In the genomic region with DNA sequence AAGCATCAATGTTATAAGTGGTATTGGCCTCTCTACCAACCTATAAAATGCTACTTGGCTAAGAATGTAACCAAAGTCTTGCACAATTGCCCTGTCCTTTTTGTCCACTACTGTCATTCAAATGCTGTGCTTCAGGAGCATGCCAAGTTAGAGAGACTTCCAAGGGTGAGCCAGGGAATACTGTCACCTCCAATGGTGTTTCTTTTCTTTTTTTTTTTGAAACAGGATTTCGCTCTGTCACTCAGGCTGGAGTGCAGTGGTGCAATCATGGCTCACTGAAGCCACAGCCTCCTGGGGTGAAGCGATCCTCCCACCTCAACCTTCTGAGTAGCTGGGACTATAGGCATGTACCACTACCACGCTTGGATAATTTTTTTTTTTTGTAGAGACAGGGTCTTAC, we compare ENCODE assay signal across 26 cellular contexts. TPM values are rescaled to one million over a fixed set of nuclear protein-coding genes. Genes with fewer than 3 reads are reported as not detected.
DNase-seq lines count a peak whose midpoint lies in the region; ATAC-seq and TF ChIP-seq lines count a peak whose summit lies in the region.
"Had no signal": no experiment of that assay in that cellular context is flagged by ENCODE, and none has a peak within 500 bp of the region (broad histone marks: within the 10 kb centered on the region; RNA-seq: fewer than 3 reads in every experiment).

No MANE protein-coding gene starts in this region.

- ATAC-seq in upper lobe of left lung (ENCODE audit: low FRiP score in 2 of 2) = no peak
- ATAC-seq: activated T-helper 17 cell treated with anti-CD3 and anti-CD28 coated beads, Interleukin-2, amount 50 U/mL, for 72 hours; CD8-positive, alpha-beta T cell; esophagus mucosa; foreskin keratinocyte had no signal

- no peak overlapping the region for H2AFZ ChIP-seq in neural progenitor cell (replicated peaks)
- H2AFZ ChIP-seq: hepatocyte had no signal

- H3K27me3 ChIP-seq in neural progenitor cell (no peaks in the 10 kb centered on the region), upper lobe of left lung (no peaks in the 10 kb centered on the region)
- H3K27me3 ChIP-seq: foreskin keratinocyte, hepatocyte, testis had no signal

- H3K27me3 Mint-ChIP-seq in neural progenitor cell (ENCODE audit: insufficient read depth, low read depth) (peaks cover 2% of the 10 kb centered on the region), nephron progenitor cell (ENCODE audit: low read depth, poor library complexity) (no peaks in the 10 kb centered on the region), mesothelial cell of epicardium (ENCODE audit: low read depth) (no peaks in the 10 kb centered on the region)
- H3K27me3 Mint-ChIP-seq: activated B cell treated with CpG ODN at 0.5 μM for 24 hours; activated naive CD8-positive, alpha-beta T cell treated with anti-CD3 and anti-CD28 coated beads for 36 hours; activated T-helper 17 cell treated with anti-CD3 and anti-CD28 coated beads, Interleukin-2, amount 50 U/mL, for 72 hours; progenitor cell of endocrine pancreas had no signal

- H3K4me3 Mint-ChIP-seq in neural progenitor cell = no peak overlapping the region
- H3K4me3 Mint-ChIP-seq in nephron progenitor cell = no peak overlapping the region
- no peak overlapping the region for H3K4me3 Mint-ChIP-seq in mesothelial cell of epicardium
- H3K4me3 Mint-ChIP-seq: activated B cell treated with CpG ODN at 0.5 μM for 24 hours; activated naive CD8-positive, alpha-beta T cell treated with anti-CD3 and anti-CD28 coated beads for 36 hours; activated T-helper 17 cell treated with anti-CD3 and anti-CD28 coated beads, Interleukin-2, amount 50 U/mL, for 72 hours; CD8-positive, alpha-beta T cell; H9; immature natural killer cell; nephron had no signal

- H3K27ac ChIP-seq in coronary artery (peak overlapping the region; percentile 83 to 85), neural progenitor cell (no peak overlapping the region), upper lobe of left lung (peak overlapping the region; percentile 64 to 81 (median 76))
- H3K27ac ChIP-seq: foreskin keratinocyte, testis had no signal

- H3K9me3 Mint-ChIP-seq in neural progenitor cell (no peaks in the 10 kb centered on the region), nephron progenitor cell (no peaks in the 10 kb centered on the region), mesothelial cell of epicardium (no peaks in the 10 kb centered on the region)
- H3K9me3 Mint-ChIP-seq: activated B cell treated with CpG ODN at 0.5 μM for 24 hours; activated naive CD8-positive, alpha-beta T cell treated with anti-CD3 and anti-CD28 coated beads for 36 hours; activated T-helper 17 cell treated with anti-CD3 and anti-CD28 coated beads, Interleukin-2, amount 50 U/mL, for 72 hours; CD8-positive, alpha-beta T cell; H9; immature natural killer cell; nephron had no signal

- H3K4me2 ChIP-seq in neural progenitor cell = no peak overlapping the region
- H3K4me2 ChIP-seq: hepatocyte had no signal

- TF ChIP-seq EP300 in upper lobe of left lung (IDR thresholded peaks at IDR 0.05) = no peak

- no peak overlapping the region for H3K9ac ChIP-seq in neural progenitor cell

- DNase-seq in MV-4-11 (lab: John Stamatoyannopoulos, UW) = peak; percentile 28
- no peak for DNase-seq in coronary artery (ENCODE audit: low spot score)
- DNase-seq in neural progenitor cell (ENCODE audit: low spot score) = no peak
- DNase-seq in upper lobe of left lung = no peak
- no peak for DNase-seq in NCI-H1105 treated with DMSO at 0.1 percent for 48 hours (lab: John Stamatoyannopoulos, UW)
- DNase-seq in nephron progenitor cell = no peak
- DNase-seq in mesothelial cell of epicardium (ENCODE audit: low spot score in 2 of 2, unreplicated experiment in 2 of 2) = no peak
- DNase-seq: activated B cell treated with CpG ODN at 0.5 μM for 24 hours; activated CD4-positive, alpha-beta T cell treated with anti-CD3 and anti-CD28 coated beads, Interleukin-2, amount 50 U/mL, for 48 hours; activated CD8-positive, alpha-beta memory T cell treated with anti-CD3 and anti-CD28 coated beads, Interleukin-2, amount 50 U/mL, for 4 hours; activated naive CD8-positive, alpha-beta T cell treated with anti-CD3 and anti-CD28 coated beads for 36 hours; CD8-positive, alpha-beta T cell; DMS 273 treated with DMSO at 0.1 percent for 48 hours; effector memory CD4-positive, alpha-beta T cell; foreskin keratinocyte; H9; immature natural killer cell; NCI-H1417 treated with DMSO at 0.1 percent for 48 hours; NCI-H510A; testis had no signal

- no peak overlapping the region for H3K4me3 ChIP-seq in coronary artery
- no peak overlapping the region for H3K4me3 ChIP-seq in neural progenitor cell
- no peak overlapping the region for H3K4me3 ChIP-seq in upper lobe of left lung
- H3K4me3 ChIP-seq: hepatocyte, skin epidermis, testis had no signal

- H3K27ac Mint-ChIP-seq in neural progenitor cell = peak overlapping the region; percentile 53
- H3K27ac Mint-ChIP-seq in nephron progenitor cell = no peak overlapping the region
- no peak overlapping the region for H3K27ac Mint-ChIP-seq in mesothelial cell of epicardium
- H3K27ac Mint-ChIP-seq: activated B cell treated with CpG ODN at 0.5 μM for 24 hours; activated naive CD8-positive, alpha-beta T cell treated with anti-CD3 and anti-CD28 coated beads for 36 hours; activated T-helper 17 cell treated with anti-CD3 and anti-CD28 coated beads, Interleukin-2, amount 50 U/mL, for 72 hours; CD8-positive, alpha-beta T cell; immature natural killer cell; progenitor cell of endocrine pancreas had no signal

- no peaks in the 10 kb centered on the region for H3F3A ChIP-seq in neural progenitor cell (ENCODE audit: low read depth)

- H4K20me1 ChIP-seq in neural progenitor cell (ENCODE audit: low read depth) = no peaks in the 10 kb centered on the region

- H3K36me3 Mint-ChIP-seq in neural progenitor cell = peaks cover 18% of the 10 kb centered on the region
- H3K36me3 Mint-ChIP-seq in nephron progenitor cell (ENCODE audit: low read depth) = peaks cover 27% of the 10 kb centered on the region
- peaks cover 19% of the 10 kb centered on the region for H3K36me3 Mint-ChIP-seq in mesothelial cell of epicardium

- H3K4me1 Mint-ChIP-seq in neural progenitor cell (no peaks in the 10 kb centered on the region), nephron progenitor cell (peaks cover 21% of the 10 kb centered on the region), mesothelial cell of epicardium (no peaks in the 10 kb centered on the region)
- H3K4me1 Mint-ChIP-seq: activated B cell treated with CpG ODN at 0.5 μM for 24 hours; activated naive CD8-positive, alpha-beta T cell treated with anti-CD3 and anti-CD28 coated beads for 36 hours; activated T-helper 17 cell treated with anti-CD3 and anti-CD28 coated beads, Interleukin-2, amount 50 U/mL, for 72 hours; immature natural killer cell had no signal

- H3K79me2 ChIP-seq in neural progenitor cell (ENCODE audit: low read depth) = no peaks in the 10 kb centered on the region
- H3K79me2 ChIP-seq: hepatocyte had no signal

- H3K9me3 ChIP-seq in neural progenitor cell (ENCODE audit: low read depth) (no peaks in the 10 kb centered on the region), upper lobe of left lung (no peaks in the 10 kb centered on the region)
- H3K9me3 ChIP-seq: testis had no signal

- TF ChIP-seq POLR2A in upper lobe of left lung (IDR thresholded peaks at IDR 0.05) = no peak

- TF ChIP-seq CTCF in coronary artery (IDR thresholded peaks at IDR 0.05) (no peak), neural progenitor cell (IDR thresholded peaks at IDR 0.05) (no peak), upper lobe of left lung (IDR thresholded peaks at IDR 0.05) (no peak), nephron progenitor cell (IDR thresholded peaks at IDR 0.05) (no peak), mesothelial cell of epicardium (IDR thresholded peaks at IDR 0.05; ENCODE audit: unreplicated experiment) (no peak)

- no peaks in the 10 kb centered on the region for H3K36me3 ChIP-seq in neural progenitor cell
- peaks cover 0 to 26% (median 6%) of the 10 kb centered on the region in 4 donors for H3K36me3 ChIP-seq in upper lobe of left lung

- 73 to 91% methylated on average over 3 of the region's 3 CpGs for WGBS in upper lobe of left lung, 2 donors

- H3K4me1 ChIP-seq in neural progenitor cell (no peaks in the 10 kb centered on the region), upper lobe of left lung (peaks cover 24 to 56% (median 33%) of the 10 kb centered on the region in 4 donors)

RNA-seq across cellular contexts. Expression of a gene that starts 43.7 kb away (rescaled TPM):
- total RNA-seq in neural progenitor cell (ENCODE audit: low replicate concordance) (2.4 and 4.3 TPM in 2 replicates), upper lobe of left lung (10 to 100 TPM; 32.8 to 65.0 (median 41.9) TPM), mesothelial cell of epicardium (16.4 to 20.6 TPM (median 17.9 TPM) in 3 replicates)
